16 cellular contexts compared by ENCODE assay signal in the genomic region with DNA sequence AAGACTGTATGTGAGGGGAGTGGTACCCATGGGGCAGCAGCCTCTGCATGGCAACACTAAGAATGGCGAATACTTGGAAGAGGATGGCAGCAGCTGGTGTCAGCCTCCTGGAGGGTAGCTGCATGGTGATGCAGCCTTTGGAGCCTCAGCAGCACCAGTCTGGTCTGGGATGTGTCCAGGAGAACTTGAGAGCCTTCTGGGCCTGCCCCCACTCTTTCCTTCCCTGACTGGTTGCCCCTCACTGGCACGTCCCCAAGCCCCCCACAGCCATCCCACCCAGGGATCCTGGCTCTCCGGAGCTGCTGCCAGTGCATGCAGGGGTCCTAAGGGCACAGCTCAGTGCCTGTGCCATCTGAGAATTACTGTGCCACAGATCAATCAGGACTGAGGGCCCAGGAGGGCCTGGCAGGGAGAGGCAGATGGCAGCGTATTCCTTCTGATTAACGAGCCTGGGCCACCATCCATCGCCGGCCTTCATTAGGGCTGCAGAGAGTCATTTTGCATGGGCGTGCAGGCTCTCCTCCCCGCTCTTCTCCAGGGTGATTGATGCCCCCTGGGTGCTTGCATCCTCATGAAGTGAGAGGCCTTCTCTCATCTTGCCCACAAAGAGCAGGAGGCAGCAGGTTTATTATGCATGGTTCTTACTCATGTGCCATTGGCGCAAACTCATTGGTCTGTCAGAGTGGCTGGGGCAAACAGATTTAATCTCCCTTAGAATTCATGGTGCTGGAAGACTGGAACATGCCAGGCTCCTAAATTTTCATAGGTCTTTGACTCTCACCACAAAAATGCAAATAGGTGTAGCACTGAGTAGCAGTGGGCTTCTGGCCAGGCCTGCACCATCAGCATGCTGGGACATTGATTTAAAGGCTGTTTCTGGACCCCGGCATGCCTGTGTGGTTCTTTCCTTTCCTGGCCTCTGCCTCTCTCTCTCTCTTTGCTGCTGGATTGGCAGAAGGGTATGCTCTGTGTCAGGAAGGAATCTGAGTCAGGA.
DNase-seq lines count a peak whose midpoint lies in the region; TF ChIP-seq lines count a peak whose summit lies in the region.
"Had no signal": no experiment of that assay in that cellular context is flagged by ENCODE, and none has a peak within 500 bp of the region (broad histone marks: within the 10 kb centered on the region; RNA-seq: fewer than 3 reads in every experiment).

No MANE protein-coding gene starts in this region.

- H3K36me3 Mint-ChIP-seq in chondrocyte (ENCODE audit: low read depth): no peaks in the 10 kb centered on the region
- H3K36me3 Mint-ChIP-seq: CD14-positive monocyte had no signal

- DNase-seq in NCI-H2171 treated with DMSO at 0.1 percent for 48 hours (lab: John Stamatoyannopoulos, UW): peak; percentile 11
- DNase-seq in NCI-H2171 (lab: John Stamatoyannopoulos, UW): no peak
- peak; percentile 94 to 95 for DNase-seq in NCI-H446 (lab: John Stamatoyannopoulos, UW)
- peak; percentile 53 for DNase-seq in chondrocyte (ENCODE audit: low spot score)
- DNase-seq in epidermal melanocyte (ENCODE audit: insufficient read length, low spot score): no peak
- DNase-seq in NCI-H345 treated with DMSO at 0.1 percent for 48 hours (lab: John Stamatoyannopoulos, UW; ENCODE audit: unreplicated experiment): no peak
- no peak for DNase-seq in activated CD8-positive, alpha-beta memory T cell treated with anti-CD3 and anti-CD28 coated beads, Interleukin-2, amount 50 U/mL, for 4 hours
- no peak for DNase-seq in NCI-H510A treated with DMSO at 0.1 percent for 48 hours (lab: John Stamatoyannopoulos, UW)
- DNase-seq: COR-L47; GF-D8; MM.1S; NCI-H1105 treated with DMSO at 0.1 percent for 48 hours; NCI-H2081 treated with DMSO at 0.1 percent for 48 hours; NK-92 treated with Interleukin-12 subunit alpha and Interleukin-12 subunit beta, amount 100 ng/mL, for 24 hours; SW 1271 had no signal

- H3K9me3 Mint-ChIP-seq in chondrocyte (ENCODE audit: low read depth): peaks cover 4% of the 10 kb centered on the region

- H3K27ac Mint-ChIP-seq in chondrocyte (ENCODE audit: unreplicated experiment): no peak overlapping the region

- H3K27me3 Mint-ChIP-seq in chondrocyte (ENCODE audit: low read depth): no peaks in the 10 kb centered on the region

- TF ChIP-seq CTCF in chondrocyte (IDR thresholded peaks at IDR 0.05): no peak

- no peaks in the 10 kb centered on the region for H3K4me1 Mint-ChIP-seq in chondrocyte (ENCODE audit: low read depth)

- no peak overlapping the region for H3K4me3 Mint-ChIP-seq in chondrocyte (ENCODE audit: unreplicated experiment)
- H3K4me3 Mint-ChIP-seq: CD14-positive monocyte had no signal

Comparison
In these comparisons a context has a peak if more than half of its experiments do, and no peak if none do; other contexts are left out.
1. DNase-seq: peak in NCI-H2171 treated with DMSO at 0.1 percent for 48 hours (single experiment), NCI-H446 (2 of 2) and chondrocyte (single experiment); none in NCI-H2171 (single experiment), epidermal melanocyte (single experiment), NCI-H345 treated with DMSO at 0.1 percent for 48 hours (single experiment), activated CD8-positive, alpha-beta memory T cell treated with anti-CD3 and anti-CD28 coated beads, Interleukin-2, amount 50 U/mL, for 4 hours (single experiment) and NCI-H510A treated with DMSO at 0.1 percent for 48 hours (single experiment).